In the genomic region with DNA sequence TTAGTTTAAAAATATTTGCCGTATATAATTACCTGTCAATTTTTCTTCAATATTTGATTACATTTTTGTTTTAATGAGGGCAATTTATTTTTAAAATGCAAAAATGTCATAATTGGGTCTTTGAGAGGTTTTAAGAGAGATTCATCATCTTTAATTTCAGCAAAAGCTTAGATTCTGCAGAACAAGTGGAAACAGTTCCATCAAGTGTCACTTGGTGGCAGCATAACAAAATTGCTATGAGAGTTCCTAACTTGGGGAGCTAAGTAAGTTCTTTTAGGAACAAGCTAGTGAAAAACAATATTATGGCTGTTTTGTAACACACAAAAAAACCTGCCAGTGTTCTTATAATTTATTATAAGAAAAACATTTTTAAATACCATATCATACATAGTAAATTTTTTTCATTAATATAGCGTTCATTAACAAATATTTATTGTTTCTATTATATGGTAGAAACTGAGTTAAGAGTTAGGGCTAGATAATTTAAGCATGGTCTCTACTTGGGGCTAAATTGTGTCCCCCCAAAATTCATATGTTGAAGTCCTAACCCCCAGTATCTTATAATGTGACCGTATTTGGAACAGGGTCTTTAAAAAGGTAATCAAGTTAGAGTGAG, we compare ENCODE assay signal across 8 cellular contexts.
DNase-seq lines count a peak whose midpoint lies in the region; ATAC-seq lines count a peak whose summit lies in the region.

No MANE protein-coding gene starts in this region.

- DNase-seq in NCI-H2196 (lab: John Stamatoyannopoulos, UW; ENCODE audit: unreplicated experiment) = peak; percentile 28
- DNase-seq in NCI-H2196 treated with DMSO at 0.1 percent for 48 hours (lab: John Stamatoyannopoulos, UW; ENCODE audit: unreplicated experiment) = no peak
- DNase-seq in RPMI8226 = peak; percentile 41
- peak; percentile 66 for DNase-seq in fibroblast of gingiva (ENCODE audit: low read depth)
- peak; percentile 55 for DNase-seq in putamen (ENCODE audit: low spot score)

- peak; percentile 64 for ATAC-seq in HG03103 (IDR thresholded peaks at IDR 0.05; ENCODE audit: low read depth, unreplicated experiment)
- no peak for ATAC-seq in HG02759 (IDR thresholded peaks at IDR 0.05; ENCODE audit: unreplicated experiment)
- ATAC-seq in HG02852 (IDR thresholded peaks at IDR 0.05; ENCODE audit: unreplicated experiment) = no peak
